In genomic region chr17:45003877-45004276, GRCh38 we compare ENCODE assay signal across 1 cellular context.
TF ChIP-seq lines count a peak whose summit lies in the region.

No MANE protein-coding gene starts in this region.

TF ChIP-seq in H1, 55 proteins besides CTCF, POLR2A, EP300 and RAD21:
- peak; percentile 49; the same call in 1 of the 2 replicates for TF ChIP-seq TEAD4 (IDR thresholded peaks at IDR 0.05; ENCODE audit: low read depth, low read length)
- TF ChIP-seq GTF2F1 (IDR thresholded peaks at IDR 0.05; ENCODE audit: borderline replicate concordance, low read depth, low read length) = no peak
- no peak for TF ChIP-seq TBP (IDR thresholded peaks at IDR 0.05; ENCODE audit: low read depth, low read length)
TF ChIP-seq in H1: peak in this region for 1.
